Comparison of ENCODE assay signal across 1 cellular context in genomic region chr12:65960820-65961691, GRCh38.
A peak's percentile ranks its signal among the peaks of the same experiment; 100 is the strongest.
TF ChIP-seq lines count a peak whose summit lies in the region.

No MANE protein-coding gene starts in this region.

TF ChIP-seq in HepG2, 621 proteins besides CTCF, POLR2A, EP300 and RAD21 (continued from another document and continues in another):
- peak; percentile 85 for TF ChIP-seq ZNF609 (CRISPR knock-in tag; IDR thresholded peaks at IDR 0.05; ENCODE audit: borderline replicate concordance)
- no peak for TF ChIP-seq ZNF335 (CRISPR knock-in tag; IDR thresholded peaks at IDR 0.05)
- peak; percentile 33; the same call in 1 of the 2 replicates for TF ChIP-seq GATA4 (IDR thresholded peaks at IDR 0.05; ENCODE audit: borderline replicate concordance, low read depth)
- no peak for TF ChIP-seq ZNF839 (CRISPR knock-in tag; IDR thresholded peaks at IDR 0.05; ENCODE audit: borderline replicate concordance)
- no peak for TF ChIP-seq RNF2 (conservative IDR thresholded peaks at IDR 0.05; ENCODE audit: low read depth)
- no peak for TF ChIP-seq ZBTB42 (CRISPR knock-in tag; IDR thresholded peaks at IDR 0.05)
- no peak for TF ChIP-seq ZBTB34 (CRISPR knock-in tag; IDR thresholded peaks at IDR 0.05)
- no peak for TF ChIP-seq HOXA9 (CRISPR knock-in tag; IDR thresholded peaks at IDR 0.05; ENCODE audit: borderline replicate concordance)
- peak; percentile 75; the same call in 1 of the 2 replicates for TF ChIP-seq HMG20B (CRISPR knock-in tag; conservative IDR thresholded peaks at IDR 0.05)
- TF ChIP-seq FOXO1 (CRISPR knock-in tag; IDR thresholded peaks at IDR 0.05), result peak; percentile 82
- TF ChIP-seq NPAS2 (CRISPR knock-in tag; IDR thresholded peaks at IDR 0.05; ENCODE audit: borderline replicate concordance), result no peak
- TF ChIP-seq STAT5B (CRISPR knock-in tag; IDR thresholded peaks at IDR 0.05), result no peak
- TF ChIP-seq ZFP1 (CRISPR knock-in tag; IDR thresholded peaks at IDR 0.05), result no peak
- no peak for TF ChIP-seq AGO2 (optimal IDR thresholded peaks at IDR 0.05; ENCODE audit: low read depth, low read length)
- TF ChIP-seq NR3C1 (CRISPR knock-in tag; IDR thresholded peaks at IDR 0.05), result no peak
- TF ChIP-seq TMF1 (CRISPR knock-in tag; IDR thresholded peaks at IDR 0.05; ENCODE audit: low read depth), result no peak
- no peak for TF ChIP-seq ZNF782 (CRISPR knock-in tag; IDR thresholded peaks at IDR 0.05; ENCODE audit: borderline replicate concordance)
- TF ChIP-seq ZNF616 (CRISPR knock-in tag; IDR thresholded peaks at IDR 0.05; ENCODE audit: low read depth), result no peak
- TF ChIP-seq ZNF629 (CRISPR knock-in tag; conservative IDR thresholded peaks at IDR 0.05), result no peak; the same call in 1 of the 2 replicates
- peak; percentile 92 for TF ChIP-seq PPARG (CRISPR knock-in tag; conservative IDR thresholded peaks at IDR 0.05)
- peak; percentile 57; the same call in 1 of the 2 replicates for TF ChIP-seq ELF4 (CRISPR knock-in tag; IDR thresholded peaks at IDR 0.05; ENCODE audit: borderline replicate concordance)
- no peak for TF ChIP-seq ELF1 (CRISPR knock-in tag; IDR thresholded peaks at IDR 0.05)
- TF ChIP-seq ISL2 (CRISPR knock-in tag; IDR thresholded peaks at IDR 0.05), result peak; percentile 92
- TF ChIP-seq CEBPZ (IDR thresholded peaks at IDR 0.05; ENCODE audit: low read length), result no peak
- TF ChIP-seq MEIS2 (CRISPR knock-in tag; IDR thresholded peaks at IDR 0.05), result peak; percentile 82
- no peak for TF ChIP-seq RNF219 (CRISPR knock-in tag; IDR thresholded peaks at IDR 0.05)
- TF ChIP-seq ZNF207 (IDR thresholded peaks at IDR 0.05; ENCODE audit: borderline replicate concordance), result no peak
- TF ChIP-seq ELK4 (CRISPR knock-in tag; IDR thresholded peaks at IDR 0.05; ENCODE audit: borderline replicate concordance), result no peak
- TF ChIP-seq ELF3 (CRISPR knock-in tag; IDR thresholded peaks at IDR 0.05), result peak; percentile 88
- no peak for TF ChIP-seq ZBTB44 (CRISPR knock-in tag; IDR thresholded peaks at IDR 0.05)
- no peak for TF ChIP-seq ZNF317 (CRISPR knock-in tag; IDR thresholded peaks at IDR 0.05)
- no peak for TF ChIP-seq FIP1L1 (IDR thresholded peaks at IDR 0.05; ENCODE audit: borderline replicate concordance, insufficient read depth, low read depth, low read length)
- TF ChIP-seq LRRFIP1 (CRISPR knock-in tag; conservative IDR thresholded peaks at IDR 0.05), result no peak
- no peak for TF ChIP-seq PCBP2 (optimal IDR thresholded peaks at IDR 0.05; ENCODE audit: low read depth, low read length, poor library complexity, severe bottlenecking)
- no peak for TF ChIP-seq CC2D1A (CRISPR knock-in tag; IDR thresholded peaks at IDR 0.05)
- TF ChIP-seq NCOA2 (CRISPR knock-in tag; IDR thresholded peaks at IDR 0.05), result peak; percentile 90
- no peak for TF ChIP-seq KDM1A (CRISPR knock-in tag; IDR thresholded peaks at IDR 0.05)
- peak; percentile 29; the same call in 1 of the 2 replicates for TF ChIP-seq SP5 (CRISPR knock-in tag; IDR thresholded peaks at IDR 0.05; ENCODE audit: borderline replicate concordance, low read depth)
- no peak for TF ChIP-seq ZNF468 (CRISPR knock-in tag; IDR thresholded peaks at IDR 0.05)
- TF ChIP-seq ZNF451 (CRISPR knock-in tag; IDR thresholded peaks at IDR 0.05), result no peak
- TF ChIP-seq FUBP1 (CRISPR knock-in tag; IDR thresholded peaks at IDR 0.05; ENCODE audit: borderline replicate concordance), result no peak
- TF ChIP-seq ZNF7 (CRISPR knock-in tag; IDR thresholded peaks at IDR 0.05), result no peak
